ENCODE assay signal across 10 cellular contexts in the genomic region with DNA sequence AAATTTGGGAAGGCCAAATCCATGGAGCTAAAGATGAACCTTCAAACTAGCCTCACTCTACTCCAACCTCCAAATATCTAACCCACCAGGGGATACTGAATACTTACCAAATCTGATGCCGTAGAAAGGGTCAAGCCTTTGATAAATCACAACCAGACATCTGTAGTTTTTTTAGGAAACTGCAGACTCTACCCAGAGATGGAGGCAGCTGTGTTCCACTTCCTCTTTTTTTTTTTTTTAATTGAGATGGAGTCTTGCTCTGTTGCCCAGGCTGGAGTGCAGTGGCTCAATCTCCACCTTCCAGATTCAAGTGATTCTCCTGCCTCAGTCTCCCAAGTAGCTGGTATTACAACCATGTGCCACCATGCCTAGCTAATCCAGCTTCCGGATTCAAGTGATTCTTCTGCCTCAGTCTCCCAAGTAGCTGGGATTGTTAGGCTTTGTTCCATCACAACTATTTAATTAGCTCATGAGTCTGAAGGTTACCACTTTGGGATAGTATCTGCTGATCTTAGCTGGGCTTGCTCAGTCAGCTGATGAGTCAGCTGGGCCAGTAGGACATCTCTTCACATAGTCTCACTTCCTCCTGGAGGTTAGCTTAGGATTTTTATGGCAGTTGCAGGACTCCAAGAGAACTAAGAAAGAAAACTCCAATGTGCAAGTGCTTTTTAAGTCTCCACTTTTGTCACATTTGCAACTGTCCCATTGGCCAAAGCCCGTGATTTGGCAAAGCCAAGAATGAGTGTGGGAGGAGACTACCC. TPM values are rescaled to one million over a fixed set of nuclear protein-coding genes. Genes with fewer than 3 reads are reported as not detected.
DNase-seq lines count a peak whose midpoint lies in the region; ATAC-seq, FAIRE-seq and TF ChIP-seq lines count a peak whose summit lies in the region.
"Had no signal": no experiment of that assay in that cellular context is flagged by ENCODE, and none has a peak within 500 bp of the region (broad histone marks: within the 10 kb centered on the region; RNA-seq: fewer than 3 reads in every experiment).

No MANE protein-coding gene starts in this region.

- H3K36me3 ChIP-seq in PC-3 (ENCODE audit: low read depth, low read length) = no peaks in the 10 kb centered on the region
- H3K36me3 ChIP-seq in small intestine (ENCODE audit: control insufficient read depth in 2 of 2, insufficient read depth in 2 of 2, low read length in 2 of 2) = no peaks in the 10 kb centered on the region

- no peak overlapping the region for H3K4me3 Mint-ChIP-seq in natural killer cell treated with Interleukin-12 subunit alpha and Interleukin-12 subunit beta and Interleukin-15 and Interleukin-18, amount 100 ng/mL, for 72 hours
- H3K4me3 Mint-ChIP-seq in activated CD4-positive, alpha-beta memory T cell treated with anti-CD3 and anti-CD28 coated beads, Interleukin-2, amount 10 ng/mL, durations not matched to agents 7 days and 5 days = no peak overlapping the region
- H3K4me3 Mint-ChIP-seq: dendritic cell treated with granulocyte-macrophage colony-stimulating factor and Interleukin-4, amounts not matched to agents 40 ng/mL and 50 ng/mL, for 4 days; mesothelial cell of epicardium had no signal

- no peak overlapping the region for H3K27ac Mint-ChIP-seq in natural killer cell treated with Interleukin-12 subunit alpha and Interleukin-12 subunit beta and Interleukin-15 and Interleukin-18, amount 100 ng/mL, for 72 hours
- no peak overlapping the region for H3K27ac Mint-ChIP-seq in activated CD4-positive, alpha-beta memory T cell treated with anti-CD3 and anti-CD28 coated beads, Interleukin-2, amount 10 ng/mL, durations not matched to agents 7 days and 5 days
- H3K27ac Mint-ChIP-seq: dendritic cell treated with granulocyte-macrophage colony-stimulating factor and Interleukin-4, amounts not matched to agents 40 ng/mL and 50 ng/mL, for 4 days; mesothelial cell of epicardium had no signal

- H3K27me3 ChIP-seq in PC-3 (ENCODE audit: low read length) (no peaks in the 10 kb centered on the region), small intestine (ENCODE audit: control insufficient read depth in 2 of 2, insufficient read depth in 2 of 2, low read length in 2 of 2) (no peaks in the 10 kb centered on the region)

- WGBS in small intestine, 3 donors = 76 to 92% (median 82%) methylated on average over 3 of the region's 3 CpGs

- peaks cover 13 to 41% of the 10 kb centered on the region in 2 donors for H3K27me3 Mint-ChIP-seq in natural killer cell treated with Interleukin-12 subunit alpha and Interleukin-12 subunit beta and Interleukin-15 and Interleukin-18, amount 100 ng/mL, for 72 hours
- peaks cover 27% of the 10 kb centered on the region for H3K27me3 Mint-ChIP-seq in activated CD4-positive, alpha-beta memory T cell treated with anti-CD3 and anti-CD28 coated beads, Interleukin-2, amount 10 ng/mL, durations not matched to agents 7 days and 5 days
- H3K27me3 Mint-ChIP-seq: dendritic cell treated with granulocyte-macrophage colony-stimulating factor and Interleukin-4, amounts not matched to agents 40 ng/mL and 50 ng/mL, for 4 days had no signal

- H2AFZ ChIP-seq in PC-3 (ENCODE audit: low read length) = no peak overlapping the region

- TF ChIP-seq CTCF in PC-3 (conservative IDR thresholded peaks at IDR 0.05; ENCODE audit: low read depth, low read length) = no peak

- no peak overlapping the region for H3K4me2 ChIP-seq in PC-3 (ENCODE audit: low read length)

- H4K20me1 ChIP-seq in PC-3 (ENCODE audit: low read length) = no peaks in the 10 kb centered on the region

- peaks cover 6% of the 10 kb centered on the region for H3K9me3 Mint-ChIP-seq in natural killer cell treated with Interleukin-12 subunit alpha and Interleukin-12 subunit beta and Interleukin-15 and Interleukin-18, amount 100 ng/mL, for 72 hours
- H3K9me3 Mint-ChIP-seq in activated CD4-positive, alpha-beta memory T cell treated with anti-CD3 and anti-CD28 coated beads, Interleukin-2, amount 10 ng/mL, durations not matched to agents 7 days and 5 days = no peaks in the 10 kb centered on the region
- H3K9me3 Mint-ChIP-seq: dendritic cell treated with granulocyte-macrophage colony-stimulating factor and Interleukin-4, amounts not matched to agents 40 ng/mL and 50 ng/mL, for 4 days had no signal

- DNase-seq in PC-3 (peak; percentile 26), small intestine (peak; percentile 91), NCI-H345 (lab: John Stamatoyannopoulos, UW) (no peak)
- DNase-seq in natural killer cell treated with Interleukin-12 subunit alpha and Interleukin-12 subunit beta and Interleukin-15 and Interleukin-18, amount 100 ng/mL, for 72 hours (ENCODE audit: low spot score) = no peak
- no peak for DNase-seq in activated CD4-positive, alpha-beta memory T cell treated with anti-CD3 and anti-CD28 coated beads, Interleukin-2, amount 10 ng/mL, durations not matched to agents 7 days and 5 days
- DNase-seq: NCI-H510A had no signal

- no peak for FAIRE-seq in small intestine (lab: Jason Lieb, UNC)

- H3K79me2 ChIP-seq in PC-3 (ENCODE audit: low read length) = no peaks in the 10 kb centered on the region

- H3F3A ChIP-seq in PC-3 (ENCODE audit: low read length, unreplicated experiment) = no peaks in the 10 kb centered on the region

- intact Hi-C loops in PC-3 (cut with micrococcal nuclease) = no loop called here

- CTCF ChIA-PET in PC-3 (lab: Charles Lee) = interaction anchor here (0.5 kb wide), 1 partner anchor 1939 kb away, joined by 3 read pairs; no protein-coding TSS in a partner anchor
- CTCF ChIA-PET in activated CD4-positive, alpha-beta memory T cell treated with anti-CD3 and anti-CD28 coated beads, Interleukin-2, amount 10 ng/mL, durations not matched to agents 7 days and 5 days (lab: Charles Lee) = interaction anchor here (0.6 kb wide), 1 partner anchor 100 kb away, joined by 3 read pairs; no protein-coding TSS in a partner anchor

- H3K4me1 ChIP-seq in PC-3 (ENCODE audit: insufficient read depth, low read length) = no peaks in the 10 kb centered on the region
- H3K4me1 ChIP-seq in small intestine (ENCODE audit: control insufficient read depth in 2 of 2, insufficient read depth in 1 of 2, low read depth in 1 of 2, low read length in 1 of 2) = peaks cover 0 to 2% of the 10 kb centered on the region in 2 donors

- H3K4me3 ChIP-seq in PC-3 (ENCODE audit: low read length) (no peak overlapping the region), small intestine (ENCODE audit: low read depth in 1 of 2, low read length in 2 of 2) (no peak overlapping the region)

- BruUV-seq in PC-3 (replicated peaks; lab: Mats Ljungman, UMichigan) = no TSS peak

- H3K27ac ChIP-seq in PC-3 (ENCODE audit: low read length) (no peak overlapping the region), small intestine (ENCODE audit: low read depth in 1 of 2, low read length in 1 of 2) (peak overlapping the region in 1 of 2 donors; percentile 31)

- no peak overlapping the region for H3K9ac ChIP-seq in PC-3 (ENCODE audit: low read length)

- peak; percentile 93 for ATAC-seq in GM19463 (IDR thresholded peaks at IDR 0.05; ENCODE audit: unreplicated experiment)
- peak; percentile 93 for ATAC-seq in HG03039 (IDR thresholded peaks at IDR 0.05; ENCODE audit: unreplicated experiment)
- ATAC-seq in PC-3 = peak; percentile 29; the same call in 1 of the 2 replicates
- no peak for ATAC-seq in natural killer cell treated with Interleukin-12 subunit alpha and Interleukin-12 subunit beta and Interleukin-15 and Interleukin-18, amount 100 ng/mL, for 72 hours

- H3K36me3 Mint-ChIP-seq in natural killer cell treated with Interleukin-12 subunit alpha and Interleukin-12 subunit beta and Interleukin-15 and Interleukin-18, amount 100 ng/mL, for 72 hours = no peaks in the 10 kb centered on the region
- no peaks in the 10 kb centered on the region for H3K36me3 Mint-ChIP-seq in activated CD4-positive, alpha-beta memory T cell treated with anti-CD3 and anti-CD28 coated beads, Interleukin-2, amount 10 ng/mL, durations not matched to agents 7 days and 5 days (ENCODE audit: low read depth)

- H3K9me3 ChIP-seq in PC-3 (ENCODE audit: low read length) (no peaks in the 10 kb centered on the region), small intestine (ENCODE audit: control insufficient read depth, low read depth) (no peaks in the 10 kb centered on the region)

- POLR2A ChIA-PET in PC-3 (lab: Charles Lee; ENCODE audit: unreplicated experiment) = no interaction called here
- POLR2A ChIA-PET in activated CD4-positive, alpha-beta memory T cell treated with anti-CD3 and anti-CD28 coated beads, Interleukin-2, amount 10 ng/mL, durations not matched to agents 7 days and 5 days (lab: Charles Lee) = no interaction called here

- no peaks in the 10 kb centered on the region for H3K4me1 Mint-ChIP-seq in natural killer cell treated with Interleukin-12 subunit alpha and Interleukin-12 subunit beta and Interleukin-15 and Interleukin-18, amount 100 ng/mL, for 72 hours (ENCODE audit: low read depth in 2 of 2)
- H3K4me1 Mint-ChIP-seq in activated CD4-positive, alpha-beta memory T cell treated with anti-CD3 and anti-CD28 coated beads, Interleukin-2, amount 10 ng/mL, durations not matched to agents 7 days and 5 days = no peaks in the 10 kb centered on the region
- H3K4me1 Mint-ChIP-seq: mesothelial cell of epicardium had no signal

- H3K9me2 ChIP-seq in PC-3 (replicated peaks; ENCODE audit: low read length) = no peaks in the 10 kb centered on the region

RNA-seq across cellular contexts. Expression of a gene that starts 13.3 kb away (rescaled TPM):
- 0.46 and 0.66 TPM in 2 replicates for total RNA-seq in PC-3 (2014; rRNA removed)
- 1 to 10 TPM; 2.9 to 6.7 (median 4.9) TPM for polyA plus RNA-seq in small intestine
- under 1 TPM in 1 of 2 donors, not detected in 1; 0.02 TPM for total RNA-seq in natural killer cell treated with Interleukin-12 subunit alpha and Interleukin-12 subunit beta and Interleukin-15 and Interleukin-18, amount 100 ng/mL, for 72 hours
- under 1 TPM in 1 of 2 experiments, not detected in 1; 0.03 TPM for total RNA-seq in activated CD4-positive, alpha-beta memory T cell treated with anti-CD3 and anti-CD28 coated beads, Interleukin-2, amount 10 ng/mL, durations not matched to agents 7 days and 5 days

RNA-seq across cellular contexts. Expression of a gene that starts 53.3 kb away (rescaled TPM):
- 6.6 and 11.3 TPM in 2 replicates for total RNA-seq in PC-3 (2014; rRNA removed)
- 10 to 100 TPM; 18.4 to 28.6 (median 20.8) TPM for polyA plus RNA-seq in small intestine
- 10 to 100 TPM; 28.4 to 33.9 TPM for total RNA-seq in natural killer cell treated with Interleukin-12 subunit alpha and Interleukin-12 subunit beta and Interleukin-15 and Interleukin-18, amount 100 ng/mL, for 72 hours
- total RNA-seq in activated CD4-positive, alpha-beta memory T cell treated with anti-CD3 and anti-CD28 coated beads, Interleukin-2, amount 10 ng/mL, durations not matched to agents 7 days and 5 days = 10 to 100 TPM; 48.3 to 49.4 TPM

Comparison
In these comparisons a context has a peak if more than half of its experiments do, and no peak if none do; other contexts are left out.
1. ATAC-seq: peak in GM19463 (single experiment), HG03039 (single experiment) and PC-3 (single experiment); none in natural killer cell treated with Interleukin-12 subunit alpha and Interleukin-12 subunit beta and Interleukin-15 and Interleukin-18, amount 100 ng/mL, for 72 hours (0 of 2).
2. DNase-seq: peak in PC-3 (single experiment) and small intestine (single experiment); none in natural killer cell treated with Interleukin-12 subunit alpha and Interleukin-12 subunit beta and Interleukin-15 and Interleukin-18, amount 100 ng/mL, for 72 hours (single experiment), NCI-H345 (single experiment) and activated CD4-positive, alpha-beta memory T cell treated with anti-CD3 and anti-CD28 coated beads, Interleukin-2, amount 10 ng/mL, durations not matched to agents 7 days and 5 days (single experiment).